Comparison of ENCODE assay signal across 1 cellular context in the genomic region with DNA sequence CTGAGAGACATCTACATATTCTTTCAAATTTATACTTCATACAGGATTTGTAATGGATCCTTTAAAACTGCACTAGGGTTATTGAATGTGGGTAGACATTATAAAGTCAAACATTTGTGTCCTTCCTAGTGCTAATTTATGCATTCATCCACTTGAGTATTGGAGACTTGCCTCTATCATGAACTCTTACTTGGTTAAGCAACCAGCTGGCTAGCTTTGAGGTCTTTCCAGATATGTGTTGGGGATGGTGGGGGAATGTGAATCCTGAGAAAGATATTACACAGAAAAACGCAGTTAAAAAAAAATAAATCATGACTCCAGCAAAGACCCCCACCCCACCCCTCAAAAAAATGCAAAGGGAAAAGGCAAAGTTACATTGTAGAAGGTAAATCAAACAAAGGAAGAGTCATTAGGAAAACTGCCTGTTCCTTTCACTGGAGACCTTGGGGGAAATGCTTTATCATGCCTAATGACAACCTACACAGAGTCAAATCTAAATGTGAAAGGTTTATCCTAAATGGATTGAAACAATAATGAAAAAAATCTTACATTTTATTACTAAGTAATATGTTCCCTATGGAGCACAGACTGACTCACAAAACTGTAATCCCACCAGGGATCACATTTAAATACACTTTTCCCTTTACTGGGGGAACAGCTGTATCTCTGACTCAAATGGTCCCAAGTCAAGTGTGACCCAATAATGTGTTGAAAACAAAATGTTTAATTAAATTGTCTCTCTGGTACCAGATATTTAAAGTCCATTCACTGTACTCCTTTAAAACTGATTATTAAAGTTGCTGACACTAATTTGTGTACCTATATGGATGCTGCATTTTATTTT.
TF ChIP-seq lines count a peak whose summit lies in the region.

No MANE protein-coding gene starts in this region.

TF ChIP-seq in H1, 55 proteins besides CTCF, POLR2A, EP300 and RAD21:
- TF ChIP-seq PHF8 (conservative IDR thresholded peaks at IDR 0.05; ENCODE audit: low read depth, low read length) (no peak), SRF (IDR thresholded peaks at IDR 0.05; ENCODE audit: low read depth, low read length) (no peak), CHD1 (IDR thresholded peaks at IDR 0.05; ENCODE audit: low read depth, low read length) (no peak), ZNF274 (IDR thresholded peaks at IDR 0.05; ENCODE audit: borderline replicate concordance, extremely low read depth, low read length) (no peak), SIN3A (conservative IDR thresholded peaks at IDR 0.05 in 1 of 2, IDR thresholded peaks at IDR 0.05 in 1 of 2; ENCODE audit: low read depth in 1 of 2, low read length in 2 of 2) (no peak), TBP (IDR thresholded peaks at IDR 0.05; ENCODE audit: low read depth, low read length) (no peak), NANOG (IDR thresholded peaks at IDR 0.05; ENCODE audit: insufficient read depth, low read depth, low read length, poor library complexity, severe bottlenecking) (no peak), BRCA1 (IDR thresholded peaks at IDR 0.05; ENCODE audit: low read depth, low read length) (no peak), ASH2L (IDR thresholded peaks at IDR 0.05; ENCODE audit: low read length) (no peak), CREB1 (IDR thresholded peaks at IDR 0.05) (no peak), SP2 (IDR thresholded peaks at IDR 0.05; ENCODE audit: low read length) (no peak), BACH1 (IDR thresholded peaks at IDR 0.05; ENCODE audit: low read length) (no peak), SAP30 (IDR thresholded peaks at IDR 0.05; ENCODE audit: insufficient read depth, insufficient replicate concordance, low read length) (no peak), TAF7 (optimal IDR thresholded peaks at IDR 0.05; ENCODE audit: borderline replicate concordance, low read depth, low read length) (no peak), CHD2 (IDR thresholded peaks at IDR 0.05; ENCODE audit: low read length) (no peak)
- TF ChIP-seq, protein P1, sequence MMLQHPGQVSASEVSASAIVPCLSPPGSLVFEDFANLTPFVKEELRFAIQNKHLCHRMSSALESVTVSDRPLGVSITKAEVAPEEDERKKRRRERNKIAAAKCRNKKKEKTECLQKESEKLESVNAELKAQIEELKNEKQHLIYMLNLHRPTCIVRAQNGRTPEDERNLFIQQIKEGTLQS (IDR thresholded peaks at IDR 0.05; ENCODE audit: insufficient read depth, low read depth, low read length): no peak
- TF ChIP-seq, protein P2, sequence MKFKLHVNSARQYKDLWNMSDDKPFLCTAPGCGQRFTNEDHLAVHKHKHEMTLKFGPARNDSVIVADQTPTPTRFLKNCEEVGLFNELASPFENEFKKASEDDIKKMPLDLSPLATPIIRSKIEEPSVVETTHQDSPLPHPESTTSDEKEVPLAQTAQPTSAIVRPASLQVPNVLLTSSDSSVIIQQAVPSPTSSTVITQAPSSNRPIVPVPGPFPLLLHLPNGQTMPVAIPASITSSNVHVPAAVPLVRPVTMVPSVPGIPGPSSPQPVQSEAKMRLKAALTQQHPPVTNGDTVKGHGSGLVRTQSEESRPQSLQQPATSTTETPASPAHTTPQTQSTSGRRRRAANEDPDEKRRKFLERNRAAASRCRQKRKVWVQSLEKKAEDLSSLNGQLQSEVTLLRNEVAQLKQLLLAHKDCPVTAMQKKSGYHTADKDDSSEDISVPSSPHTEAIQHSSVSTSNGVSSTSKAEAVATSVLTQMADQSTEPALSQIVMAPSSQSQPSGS (IDR thresholded peaks at IDR 0.05; ENCODE audit: low read length): no peak
- TF ChIP-seq, protein P3, sequence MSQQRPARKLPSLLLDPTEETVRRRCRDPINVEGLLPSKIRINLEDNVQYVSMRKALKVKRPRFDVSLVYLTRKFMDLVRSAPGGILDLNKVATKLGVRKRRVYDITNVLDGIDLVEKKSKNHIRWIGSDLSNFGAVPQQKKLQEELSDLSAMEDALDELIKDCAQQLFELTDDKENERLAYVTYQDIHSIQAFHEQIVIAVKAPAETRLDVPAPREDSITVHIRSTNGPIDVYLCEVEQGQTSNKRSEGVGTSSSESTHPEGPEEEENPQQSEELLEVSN (IDR thresholded peaks at IDR 0.05): no peak
TF ChIP-seq in H1: peak in this region for 0.
